In the genomic region with DNA sequence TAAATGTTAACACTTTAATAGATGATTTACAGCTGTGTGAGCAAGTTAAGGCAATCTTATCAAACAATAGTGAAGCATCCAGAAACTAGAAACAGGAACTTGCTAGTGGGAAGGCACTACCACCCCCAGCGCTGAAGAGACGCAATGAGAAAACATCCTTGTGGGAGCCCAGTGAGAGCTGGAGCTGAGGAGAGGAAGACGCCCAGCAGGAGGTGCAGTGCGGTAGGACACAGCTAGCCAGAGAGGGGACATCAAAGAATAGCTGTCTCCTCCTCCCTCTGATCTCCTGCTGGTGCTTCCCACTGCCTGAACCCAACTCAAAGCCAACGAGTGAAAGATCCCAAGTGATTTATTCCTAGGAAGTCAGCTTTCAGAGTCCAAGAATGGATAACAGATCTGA, we compare ENCODE assay signal across 15 cellular contexts.
A peak's percentile ranks its signal among the peaks of the same experiment; 100 is the strongest.
DNase-seq lines count a peak whose midpoint lies in the region; ATAC-seq and TF ChIP-seq lines count a peak whose summit lies in the region.
"Had no signal": no experiment of that assay in that cellular context is flagged by ENCODE, and none has a peak within 500 bp of the region (broad histone marks: within the 10 kb centered on the region; RNA-seq: fewer than 3 reads in every experiment).

No MANE protein-coding gene starts in this region.

- in situ Hi-C loops in ACHN (cut with HindIII; ENCODE audit: low pct_ligation_motif_present, low pct_unique_long_range_greater_than_20kb, low sequenced_read_pairs) = no loop called here

- peaks cover 5% of the 10 kb centered on the region for H3K9me2 ChIP-seq in GM23338 (ENCODE audit: insufficient read depth)

- no peaks in the 10 kb centered on the region for H3K36me3 Mint-ChIP-seq in GM23338 (ENCODE audit: low read depth)

- no peaks in the 10 kb centered on the region for H3K27me3 Mint-ChIP-seq in GM23338 (ENCODE audit: insufficient read depth, low read depth, poor library complexity)
- H3K27me3 Mint-ChIP-seq: CD4-positive, alpha-beta T cell had no signal

- no peaks in the 10 kb centered on the region for H3K36me3 ChIP-seq in GM23338 (ENCODE audit: insufficient read depth)
- H3K36me3 ChIP-seq: neutrophil, transverse colon had no signal

- TF ChIP-seq CTCF in GM23338 (conservative IDR thresholded peaks at IDR 0.05; ENCODE audit: low read depth in 2 of 2) = peak in 1 of 2 experiments; percentile 35; a peak in 2 of 4 replicates

- H3K27me3 ChIP-seq in GM23338 (ENCODE audit: insufficient read depth) = no peaks in the 10 kb centered on the region
- H3K27me3 ChIP-seq: neutrophil, transverse colon had no signal

- peak overlapping the region; percentile 16; the same call in 1 of the 2 replicates for H3K27ac Mint-ChIP-seq in GM23338
- H3K27ac Mint-ChIP-seq: CD4-positive, alpha-beta T cell had no signal

- ATAC-seq in GM23338 (peak; percentile 74), SK-N-SH treated with all-trans-retinoic acid at 6 μM for 48 hours (peak; percentile 57), HG02973 (IDR thresholded peaks at IDR 0.05; ENCODE audit: unreplicated experiment) (no peak), HG02852 (IDR thresholded peaks at IDR 0.05; ENCODE audit: unreplicated experiment) (no peak)
- ATAC-seq: GM12878 had no signal

- H2AFZ ChIP-seq in GM23338 = no peak overlapping the region; the same call in 1 of the 2 replicates

- no peak overlapping the region for H3K27ac ChIP-seq in GM23338 (ENCODE audit: low read depth)
- H3K27ac ChIP-seq: neutrophil, transverse colon had no signal

- H3K79me2 ChIP-seq in GM23338 (replicated peaks; ENCODE audit: insufficient read depth) = no peaks in the 10 kb centered on the region

- no peak overlapping the region for H3K4me3 Mint-ChIP-seq in GM23338
- H3K4me3 Mint-ChIP-seq: CD4-positive, alpha-beta T cell had no signal

- no peaks in the 10 kb centered on the region for H3F3A ChIP-seq in GM23338 (replicated peaks; ENCODE audit: low read depth)

- H3K9me3 Mint-ChIP-seq in GM23338 = peaks cover 3% of the 10 kb centered on the region; the same call in 1 of the 3 replicates

- no peaks in the 10 kb centered on the region; the same call in 1 of the 2 replicates for H3K4me1 ChIP-seq in GM23338 (ENCODE audit: insufficient read depth)
- H3K4me1 ChIP-seq: transverse colon had no signal

- peak overlapping the region; percentile 48; the same call in 1 of the 2 replicates for H3K4me2 ChIP-seq in GM23338

- no peaks in the 10 kb centered on the region for H4K20me1 ChIP-seq in GM23338 (replicated peaks; ENCODE audit: insufficient read depth)

- peaks cover 10% of the 10 kb centered on the region for H3K4me1 Mint-ChIP-seq in GM23338

- no peak overlapping the region for H3K4me3 ChIP-seq in GM23338
- H3K4me3 ChIP-seq: GM12878, transverse colon had no signal

- DNase-seq in ACHN (peak; percentile 11), GM23338 (ENCODE audit: low spot score) (peak; percentile 58), iPS DF 19.7 (ENCODE audit: low read depth, low spot score) (peak; percentile 30), cerebellum (ENCODE audit: low spot score) (no peak)
- DNase-seq in activated naive CD4-positive, alpha-beta T cell treated with anti-CD3 and anti-CD28 coated beads, Interleukin-2, amount 50 U/mL, for 16 hours = no peak
- DNase-seq: activated CD4-positive, alpha-beta T cell treated with anti-CD3 and anti-CD28 coated beads, Interleukin-2, amount 50 U/mL, for 1 hour; activated naive CD4-positive, alpha-beta T cell treated with Interleukin-2 at 50 U/mL for 16 hours; CD4-positive, alpha-beta T cell; NCI-H2107; transverse colon had no signal

TF ChIP-seq in SK-N-SH treated with all-trans-retinoic acid at 6 μM for 48 hours, 23 proteins besides CTCF, POLR2A, EP300 and RAD21:
- TF ChIP-seq, protein P1, sequence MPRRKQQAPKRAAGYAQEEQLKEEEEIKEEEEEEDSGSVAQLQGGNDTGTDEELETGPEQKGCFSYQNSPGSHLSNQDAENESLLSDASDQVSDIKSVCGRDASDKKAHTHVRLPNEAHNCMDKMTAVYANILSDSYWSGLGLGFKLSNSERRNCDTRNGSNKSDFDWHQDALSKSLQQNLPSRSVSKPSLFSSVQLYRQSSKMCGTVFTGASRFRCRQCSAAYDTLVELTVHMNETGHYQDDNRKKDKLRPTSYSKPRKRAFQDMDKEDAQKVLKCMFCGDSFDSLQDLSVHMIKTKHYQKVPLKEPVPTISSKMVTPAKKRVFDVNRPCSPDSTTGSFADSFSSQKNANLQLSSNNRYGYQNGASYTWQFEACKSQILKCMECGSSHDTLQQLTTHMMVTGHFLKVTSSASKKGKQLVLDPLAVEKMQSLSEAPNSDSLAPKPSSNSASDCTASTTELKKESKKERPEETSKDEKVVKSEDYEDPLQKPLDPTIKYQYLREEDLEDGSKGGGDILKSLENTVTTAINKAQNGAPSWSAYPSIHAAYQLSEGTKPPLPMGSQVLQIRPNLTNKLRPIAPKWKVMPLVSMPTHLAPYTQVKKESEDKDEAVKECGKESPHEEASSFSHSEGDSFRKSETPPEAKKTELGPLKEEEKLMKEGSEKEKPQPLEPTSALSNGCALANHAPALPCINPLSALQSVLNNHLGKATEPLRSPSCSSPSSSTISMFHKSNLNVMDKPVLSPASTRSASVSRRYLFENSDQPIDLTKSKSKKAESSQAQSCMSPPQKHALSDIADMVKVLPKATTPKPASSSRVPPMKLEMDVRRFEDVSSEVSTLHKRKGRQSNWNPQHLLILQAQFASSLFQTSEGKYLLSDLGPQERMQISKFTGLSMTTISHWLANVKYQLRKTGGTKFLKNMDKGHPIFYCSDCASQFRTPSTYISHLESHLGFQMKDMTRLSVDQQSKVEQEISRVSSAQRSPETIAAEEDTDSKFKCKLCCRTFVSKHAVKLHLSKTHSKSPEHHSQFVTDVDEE (CRISPR knock-in tag; IDR thresholded peaks at IDR 0.05) = no peak
- no peak for TF ChIP-seq PPARA (CRISPR knock-in tag; IDR thresholded peaks at IDR 0.05; ENCODE audit: borderline replicate concordance)
- no peak for TF ChIP-seq ARNTL (CRISPR knock-in tag; IDR thresholded peaks at IDR 0.05; ENCODE audit: borderline replicate concordance, low read depth)
- no peak for TF ChIP-seq ZC3H10 (CRISPR knock-in tag; IDR thresholded peaks at IDR 0.05)
- no peak for TF ChIP-seq ISL1 (CRISPR knock-in tag; IDR thresholded peaks at IDR 0.05)
- TF ChIP-seq, protein P2, sequence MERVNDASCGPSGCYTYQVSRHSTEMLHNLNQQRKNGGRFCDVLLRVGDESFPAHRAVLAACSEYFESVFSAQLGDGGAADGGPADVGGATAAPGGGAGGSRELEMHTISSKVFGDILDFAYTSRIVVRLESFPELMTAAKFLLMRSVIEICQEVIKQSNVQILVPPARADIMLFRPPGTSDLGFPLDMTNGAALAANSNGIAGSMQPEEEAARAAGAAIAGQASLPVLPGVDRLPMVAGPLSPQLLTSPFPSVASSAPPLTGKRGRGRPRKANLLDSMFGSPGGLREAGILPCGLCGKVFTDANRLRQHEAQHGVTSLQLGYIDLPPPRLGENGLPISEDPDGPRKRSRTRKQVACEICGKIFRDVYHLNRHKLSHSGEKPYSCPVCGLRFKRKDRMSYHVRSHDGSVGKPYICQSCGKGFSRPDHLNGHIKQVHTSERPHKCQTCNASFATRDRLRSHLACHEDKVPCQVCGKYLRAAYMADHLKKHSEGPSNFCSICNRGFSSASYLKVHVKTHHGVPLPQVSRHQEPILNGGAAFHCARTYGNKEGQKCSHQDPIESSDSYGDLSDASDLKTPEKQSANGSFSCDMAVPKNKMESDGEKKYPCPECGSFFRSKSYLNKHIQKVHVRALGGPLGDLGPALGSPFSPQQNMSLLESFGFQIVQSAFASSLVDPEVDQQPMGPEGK (CRISPR knock-in tag; IDR thresholded peaks at IDR 0.05; ENCODE audit: borderline replicate concordance) = no peak
- no peak for TF ChIP-seq CSDC2 (CRISPR knock-in tag; IDR thresholded peaks at IDR 0.05)
- no peak for TF ChIP-seq RARB (CRISPR knock-in tag; IDR thresholded peaks at IDR 0.05)
- TF ChIP-seq BACH2 (CRISPR knock-in tag; IDR thresholded peaks at IDR 0.05; ENCODE audit: borderline replicate concordance) = no peak
- TF ChIP-seq ZNF70 (CRISPR knock-in tag; IDR thresholded peaks at IDR 0.05) = no peak
- no peak for TF ChIP-seq ESRRG (CRISPR knock-in tag; IDR thresholded peaks at IDR 0.05)
- TF ChIP-seq GLIS3 (CRISPR knock-in tag; IDR thresholded peaks at IDR 0.05) = no peak
TF ChIP-seq in SK-N-SH treated with all-trans-retinoic acid at 6 μM for 48 hours: peak in this region for 0.

Comparison
In these comparisons a context has a peak if more than half of its experiments do, and no peak if none do; other contexts are left out.
1. DNase-seq: peak in ACHN (single experiment), GM23338 (single experiment) and iPS DF 19.7 (single experiment); none in cerebellum (single experiment) and activated naive CD4-positive, alpha-beta T cell treated with anti-CD3 and anti-CD28 coated beads, Interleukin-2, amount 50 U/mL, for 16 hours (single experiment).
2. ATAC-seq: peak in GM23338 (single experiment) and SK-N-SH treated with all-trans-retinoic acid at 6 μM for 48 hours (single experiment); none in HG02973 (single experiment) and HG02852 (single experiment).